Comparison of ENCODE assay signal across 14 cellular contexts in the genomic region with DNA sequence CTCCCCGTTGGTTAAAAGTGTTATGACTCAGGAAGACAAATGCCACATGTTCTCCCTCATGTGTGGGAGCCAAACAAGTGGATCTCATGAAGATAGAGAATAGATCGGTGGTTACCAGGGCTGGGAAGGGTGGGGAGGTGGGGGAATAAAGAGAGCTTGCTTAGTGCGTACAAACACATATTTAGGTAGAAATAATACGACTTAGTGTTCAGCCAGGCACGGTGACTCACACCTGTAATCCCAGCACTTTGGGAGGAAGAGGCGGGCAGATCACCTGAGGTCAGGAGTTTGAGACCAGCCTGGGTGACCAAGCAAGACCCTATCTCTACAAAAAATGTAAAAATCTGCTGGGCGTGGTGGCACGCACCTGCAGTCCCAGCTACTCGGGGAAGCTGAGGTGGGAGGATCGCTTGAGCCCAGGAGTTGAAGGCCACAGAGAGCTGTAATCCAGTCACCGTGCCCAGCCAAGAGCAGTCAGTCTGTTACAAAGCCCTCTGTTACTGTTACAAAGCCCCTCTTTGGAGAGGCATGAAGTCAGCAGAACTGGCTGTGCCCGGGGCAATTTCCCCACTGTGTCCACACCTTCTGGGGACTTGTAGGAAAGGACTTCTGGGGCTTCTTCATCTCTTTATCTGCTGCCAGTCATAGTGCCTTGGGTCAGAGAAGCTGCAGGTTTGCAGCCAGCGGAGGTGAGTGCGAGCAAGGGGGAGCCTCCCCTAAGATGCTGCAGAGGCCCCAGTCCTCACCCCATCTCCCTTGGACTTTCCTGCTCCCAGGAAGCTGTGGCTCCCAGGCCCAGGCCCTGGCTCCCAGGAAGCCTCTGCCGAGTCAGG. TPM values are rescaled to one million over a fixed set of nuclear protein-coding genes. Genes with fewer than 3 reads are reported as not detected.
DNase-seq lines count a peak whose midpoint lies in the region; TF ChIP-seq lines count a peak whose summit lies in the region.
"Had no signal": no experiment of that assay in that cellular context is flagged by ENCODE, and none has a peak within 500 bp of the region (broad histone marks: within the 10 kb centered on the region; RNA-seq: fewer than 3 reads in every experiment).

No MANE protein-coding gene starts in this region.

- intact Hi-C loops in dendritic cell treated with granulocyte-macrophage colony-stimulating factor and Interleukin-4, amounts not matched to agents 40 ng/mL and 50 ng/mL, for 4 days (cut with micrococcal nuclease), result no loop called here
- intact Hi-C loops in vagina (cut with DNase I), result no loop called here

- TF ChIP-seq POLR2A in vagina (IDR thresholded peaks at IDR 0.05), result no peak

- no peaks in the 10 kb centered on the region for H4K20me1 ChIP-seq in osteoblast (ENCODE audit: insufficient read depth, low read length)

- peak; percentile 30 for DNase-seq in activated effector memory CD4-positive, alpha-beta T cell treated with anti-CD3 and anti-CD28 coated beads, Interleukin-2, amount 50 U/mL, for 16 hours
- DNase-seq in activated effector memory CD4-positive, alpha-beta T cell treated with Interleukin-2 at 50 U/mL for 16 hours, result no peak
- DNase-seq in osteoblast (ENCODE audit: insufficient read length, low spot score, missing footprints), result peak; percentile 76
- no peak for DNase-seq in vagina (ENCODE audit: extremely low spot score in 2 of 2)
- DNase-seq in NCI-H187 (lab: John Stamatoyannopoulos, UW), result no peak
- no peak for DNase-seq in HCEC 1CT
- DNase-seq in cerebellar nuclear complex (lab: John Stamatoyannopoulos, UW), result no peak
- DNase-seq: activated B cell treated with CpG ODN at 0.5 μM for 24 hours; activated T-cell treated with anti-CD3 and anti-CD28 coated beads, Interleukin-2, amount 50 U/mL, for 24 hours; retina; SIG-M5 had no signal

- no peaks in the 10 kb centered on the region for H3K79me2 ChIP-seq in osteoblast (ENCODE audit: insufficient read depth, low read length)

- peak overlapping the region; percentile 96 for H3K27ac ChIP-seq in osteoblast (ENCODE audit: low read depth, low read length)
- H3K27ac ChIP-seq in vagina, result peak overlapping the region; percentile 43
- H3K27ac ChIP-seq: cardiac muscle cell had no signal

- TF ChIP-seq CTCF in osteoblast (IDR thresholded peaks at IDR 0.05; ENCODE audit: extremely low read depth, low read depth, low read length) (no peak), vagina (IDR thresholded peaks at IDR 0.05) (no peak)

- no peaks in the 10 kb centered on the region for H3K27me3 ChIP-seq in osteoblast (ENCODE audit: insufficient read depth, low read length)
- H3K27me3 ChIP-seq in vagina, result no peaks in the 10 kb centered on the region
- H3K27me3 ChIP-seq: cardiac muscle cell had no signal

- peak overlapping the region; percentile 48 for H3K27ac Mint-ChIP-seq in dendritic cell treated with granulocyte-macrophage colony-stimulating factor and Interleukin-4, amounts not matched to agents 40 ng/mL and 50 ng/mL, for 4 days
- H3K27ac Mint-ChIP-seq: activated B cell treated with CpG ODN at 0.5 μM for 24 hours; activated T-cell treated with anti-CD3 and anti-CD28 coated beads, Interleukin-2, amount 50 U/mL, for 24 hours had no signal

- peak overlapping the region; percentile 41 for H3K4me2 ChIP-seq in osteoblast (ENCODE audit: insufficient read depth, low read length)

- peak overlapping the region; percentile 89 for H2AFZ ChIP-seq in osteoblast (ENCODE audit: low read length)

- H3K36me3 Mint-ChIP-seq in dendritic cell treated with granulocyte-macrophage colony-stimulating factor and Interleukin-4, amounts not matched to agents 40 ng/mL and 50 ng/mL, for 4 days (ENCODE audit: low read depth), result no peaks in the 10 kb centered on the region

- no peak overlapping the region for H3K4me3 ChIP-seq in osteoblast (ENCODE audit: insufficient read depth, low read length)
- H3K4me3 ChIP-seq in vagina, result no peak overlapping the region
- H3K4me3 ChIP-seq: cardiac muscle cell had no signal

- H3K4me1 Mint-ChIP-seq in dendritic cell treated with granulocyte-macrophage colony-stimulating factor and Interleukin-4, amounts not matched to agents 40 ng/mL and 50 ng/mL, for 4 days (ENCODE audit: low read depth), result peaks cover 57% of the 10 kb centered on the region

- H3K4me1 ChIP-seq in osteoblast (ENCODE audit: insufficient read depth, low read length), result peaks cover 28% of the 10 kb centered on the region
- H3K4me1 ChIP-seq in vagina, result peaks cover 43% of the 10 kb centered on the region

- no peak overlapping the region for H3K4me3 Mint-ChIP-seq in dendritic cell treated with granulocyte-macrophage colony-stimulating factor and Interleukin-4, amounts not matched to agents 40 ng/mL and 50 ng/mL, for 4 days
- H3K4me3 Mint-ChIP-seq: activated B cell treated with CpG ODN at 0.5 μM for 24 hours; activated T-cell treated with anti-CD3 and anti-CD28 coated beads, Interleukin-2, amount 50 U/mL, for 24 hours had no signal

- no peaks in the 10 kb centered on the region for H3K9me3 Mint-ChIP-seq in dendritic cell treated with granulocyte-macrophage colony-stimulating factor and Interleukin-4, amounts not matched to agents 40 ng/mL and 50 ng/mL, for 4 days
- H3K9me3 Mint-ChIP-seq: activated B cell treated with CpG ODN at 0.5 μM for 24 hours; activated T-cell treated with anti-CD3 and anti-CD28 coated beads, Interleukin-2, amount 50 U/mL, for 24 hours had no signal

- peaks cover 9% of the 10 kb centered on the region for H3K27me3 Mint-ChIP-seq in dendritic cell treated with granulocyte-macrophage colony-stimulating factor and Interleukin-4, amounts not matched to agents 40 ng/mL and 50 ng/mL, for 4 days

- no peaks in the 10 kb centered on the region for H3K36me3 ChIP-seq in osteoblast (ENCODE audit: insufficient read depth, low read length)
- no peaks in the 10 kb centered on the region for H3K36me3 ChIP-seq in vagina
- H3K36me3 ChIP-seq: cardiac muscle cell had no signal

- H3K9me3 ChIP-seq in osteoblast (ENCODE audit: low read depth, low read length), result no peaks in the 10 kb centered on the region
- H3K9me3 ChIP-seq in vagina, result no peaks in the 10 kb centered on the region

RNA-seq across cellular contexts. Expression of a gene that starts 4.3 kb away (rescaled TPM):
- total RNA-seq in osteoblast, result under 0.01 TPM in 1 of 2 replicates, not detected in the other
- 14.2 TPM for total RNA-seq in vagina
- total RNA-seq: activated B cell treated with CpG ODN at 0.5 μM for 24 hours, cardiac muscle cell had no signal

RNA-seq across cellular contexts. Expression of a gene that starts 36.0 kb away (rescaled TPM):
- total RNA-seq in osteoblast (not detected in 2 replicates), vagina (0.74 TPM)
- total RNA-seq: activated B cell treated with CpG ODN at 0.5 μM for 24 hours, mesenteric fat pad had no signal

Comparison
In these comparisons a context has a peak if more than half of its experiments do, and no peak if none do; other contexts are left out.
1. DNase-seq: peak in activated effector memory CD4-positive, alpha-beta T cell treated with anti-CD3 and anti-CD28 coated beads, Interleukin-2, amount 50 U/mL, for 16 hours (single experiment) and osteoblast (single experiment); none in activated effector memory CD4-positive, alpha-beta T cell treated with Interleukin-2 at 50 U/mL for 16 hours (single experiment), vagina (0 of 2), NCI-H187 (0 of 2), HCEC 1CT (single experiment) and cerebellar nuclear complex (0 of 2).
2. RNA of a gene that starts 4.3 kb away (total RNA-seq): 14.2 TPM in vagina (single experiment); under 0.01 TPM in osteoblast; every median in the first group is over 10 times any median in the second.